1 cellular context compared by ENCODE assay signal in genomic region chr13:20126460-20127262, GRCh38.
TF ChIP-seq lines count a peak whose summit lies in the region.

No MANE protein-coding gene starts in this region.

TF ChIP-seq in GM23338, 12 proteins besides CTCF, POLR2A, EP300 and RAD21 (continued from another document):
- TF ChIP-seq ETS1 (IDR thresholded peaks at IDR 0.05) (no peak), ZNF114 (CRISPR knock-in tag; IDR thresholded peaks at IDR 0.05) (no peak), POLR2AphosphoS5 (IDR thresholded peaks at IDR 0.05; ENCODE audit: low read depth) (no peak), REST (IDR thresholded peaks at IDR 0.05; ENCODE audit: unreplicated experiment) (no peak), NANOG (IDR thresholded peaks at IDR 0.05; ENCODE audit: borderline replicate concordance) (no peak), EZH2 (IDR thresholded peaks at IDR 0.05; ENCODE audit: low read depth, unreplicated experiment) (no peak)
